13 cellular contexts compared by ENCODE assay signal in genomic region chr10:78210976-78211375, GRCh38.
DNase-seq lines count a peak whose midpoint lies in the region; ATAC-seq and TF ChIP-seq lines count a peak whose summit lies in the region.
"Had no signal": no experiment of that assay in that cellular context is flagged by ENCODE, and none has a peak within 500 bp of the region (broad histone marks: within the 10 kb centered on the region; RNA-seq: fewer than 3 reads in every experiment).

No MANE protein-coding gene starts in this region.

- no peak for TF ChIP-seq CTCF in natural killer cell (IDR thresholded peaks at IDR 0.05)
- TF ChIP-seq CTCF in brain microvascular endothelial cell (IDR thresholded peaks at IDR 0.05; ENCODE audit: low read depth, low read length, missing control alignments): no peak

- WGBS in neuronal stem cell (ENCODE audit: extremely low coverage in 2 of 2, insufficient read length in 2 of 2, insufficient replicate concordance in 1 of 2), 2 donors: no CpG with 5 or more reads among the region's 6 CpGs

- peaks cover 13 to 17% of the 10 kb centered on the region in 2 donors for H3K27me3 Mint-ChIP-seq in natural killer cell treated with Interleukin-12 subunit alpha and Interleukin-12 subunit beta and Interleukin-15 and Interleukin-18, amount 100 ng/mL, for 72 hours
- peaks cover 10 to 16% of the 10 kb centered on the region in 2 donors for H3K27me3 Mint-ChIP-seq in natural killer cell (ENCODE audit: low read depth in 2 of 2)
- peaks cover 9% of the 10 kb centered on the region for H3K27me3 Mint-ChIP-seq in activated T-helper 2 cell treated with anti-CD3 and anti-CD28 coated beads, Interferon-gamma antibody, Interleukin-2, Interleukin-4, amounts not matched to agents 10 μg/mL and 5 μg/mL and 100 μg/mL, durations not matched to agents 14 hours and 24 hours and 36 hours (ENCODE audit: low read depth)

- no peak overlapping the region for H3K14ac ChIP-seq in neuronal stem cell (ENCODE audit: low read length)

- H3K9me3 Mint-ChIP-seq in natural killer cell treated with Interleukin-12 subunit alpha and Interleukin-12 subunit beta and Interleukin-15 and Interleukin-18, amount 100 ng/mL, for 72 hours: no peaks in the 10 kb centered on the region
- H3K9me3 Mint-ChIP-seq in natural killer cell: no peaks in the 10 kb centered on the region
- H3K9me3 Mint-ChIP-seq in activated T-helper 2 cell treated with anti-CD3 and anti-CD28 coated beads, Interferon-gamma antibody, Interleukin-2, Interleukin-4, amounts not matched to agents 10 μg/mL and 5 μg/mL and 100 μg/mL, durations not matched to agents 14 hours and 24 hours and 36 hours: no peaks in the 10 kb centered on the region
- H3K9me3 Mint-ChIP-seq: CD4-positive, alpha-beta memory T cell had no signal

- no peaks in the 10 kb centered on the region for H3K36me3 Mint-ChIP-seq in natural killer cell treated with Interleukin-12 subunit alpha and Interleukin-12 subunit beta and Interleukin-15 and Interleukin-18, amount 100 ng/mL, for 72 hours
- no peaks in the 10 kb centered on the region for H3K36me3 Mint-ChIP-seq in natural killer cell
- H3K36me3 Mint-ChIP-seq in activated T-helper 2 cell treated with anti-CD3 and anti-CD28 coated beads, Interferon-gamma antibody, Interleukin-2, Interleukin-4, amounts not matched to agents 10 μg/mL and 5 μg/mL and 100 μg/mL, durations not matched to agents 14 hours and 24 hours and 36 hours (ENCODE audit: low read depth): no peaks in the 10 kb centered on the region
- H3K36me3 Mint-ChIP-seq: CD4-positive, alpha-beta memory T cell had no signal

- H2BK120ac ChIP-seq in neuronal stem cell (ENCODE audit: low read depth, low read length): no peak overlapping the region

- H3K23ac ChIP-seq in neuronal stem cell (ENCODE audit: low read depth, low read length, poor library complexity): no peak overlapping the region

- H2AFZ ChIP-seq in neuronal stem cell (ENCODE audit: low read length): no peak overlapping the region

- H3K27me3 ChIP-seq in neuronal stem cell (ENCODE audit: control insufficient read depth in 3 of 3, insufficient read depth in 3 of 3, low read depth in 1 of 3, low read length in 3 of 3) (peaks cover 0 to 30% (median 0%) of the 10 kb centered on the region in 3 experiments), brain microvascular endothelial cell (replicated peaks) (peaks cover 20% of the 10 kb centered on the region)

- no peak overlapping the region for H3K4ac ChIP-seq in neuronal stem cell (ENCODE audit: low read length)

- H3K79me1 ChIP-seq in neuronal stem cell (ENCODE audit: low read depth, low read length): peaks cover 2% of the 10 kb centered on the region

- DNase-seq in natural killer cell treated with Interleukin-12 subunit alpha and Interleukin-12 subunit beta and Interleukin-15 and Interleukin-18, amount 100 ng/mL, for 72 hours (ENCODE audit: low spot score): peak; percentile 20
- DNase-seq in natural killer cell (no peak), neuronal stem cell (ENCODE audit: low spot score) (no peak), brain microvascular endothelial cell (no peak), SW 1271 (lab: John Stamatoyannopoulos, UW) (no peak), NCI-H187 (lab: John Stamatoyannopoulos, UW) (no peak)
- no peak for DNase-seq in activated T-helper 2 cell treated with anti-CD3 and anti-CD28 coated beads, Interferon-gamma antibody, Interleukin-2, Interleukin-4, amounts not matched to agents 10 μg/mL and 5 μg/mL and 100 μg/mL, durations not matched to agents 14 hours and 24 hours and 36 hours (ENCODE audit: low spot score)
- DNase-seq in activated CD4-positive, alpha-beta T cell treated with anti-CD3 and anti-CD28 coated beads, Interleukin-2, amount 50 U/mL, for 1 hour: no peak
- DNase-seq: CD4-positive, alpha-beta memory T cell; DMS79 had no signal

- no peak overlapping the region for H4K91ac ChIP-seq in neuronal stem cell (ENCODE audit: low read depth, low read length, poor library complexity)

- H2BK15ac ChIP-seq in neuronal stem cell (ENCODE audit: low read length): peak overlapping the region; percentile 15

- H4K8ac ChIP-seq in neuronal stem cell (ENCODE audit: low read depth, low read length): no peak overlapping the region

- H2AK5ac ChIP-seq in neuronal stem cell (ENCODE audit: low read depth, low read length): peak overlapping the region; percentile 44

- peaks cover 0 to 4% of the 10 kb centered on the region in 2 donors for H3K4me1 Mint-ChIP-seq in natural killer cell treated with Interleukin-12 subunit alpha and Interleukin-12 subunit beta and Interleukin-15 and Interleukin-18, amount 100 ng/mL, for 72 hours (ENCODE audit: low read depth in 2 of 2)
- no peaks in the 10 kb centered on the region for H3K4me1 Mint-ChIP-seq in natural killer cell
- peaks cover 6% of the 10 kb centered on the region for H3K4me1 Mint-ChIP-seq in activated T-helper 2 cell treated with anti-CD3 and anti-CD28 coated beads, Interferon-gamma antibody, Interleukin-2, Interleukin-4, amounts not matched to agents 10 μg/mL and 5 μg/mL and 100 μg/mL, durations not matched to agents 14 hours and 24 hours and 36 hours (ENCODE audit: low read depth)
- H3K4me1 Mint-ChIP-seq: CD4-positive, alpha-beta memory T cell had no signal

- H3K9me3 ChIP-seq in neuronal stem cell (replicated peaks in 1 of 2; ENCODE audit: control insufficient read depth in 2 of 2, insufficient read depth in 1 of 2, low read depth in 1 of 2, low read length in 2 of 2): no peaks in the 10 kb centered on the region
- H3K9me3 ChIP-seq: HAP-1 had no signal

- H3K4me3 Mint-ChIP-seq in natural killer cell treated with Interleukin-12 subunit alpha and Interleukin-12 subunit beta and Interleukin-15 and Interleukin-18, amount 100 ng/mL, for 72 hours: no peak overlapping the region
- H3K4me3 Mint-ChIP-seq in natural killer cell: no peak overlapping the region
- H3K4me3 Mint-ChIP-seq in activated T-helper 2 cell treated with anti-CD3 and anti-CD28 coated beads, Interferon-gamma antibody, Interleukin-2, Interleukin-4, amounts not matched to agents 10 μg/mL and 5 μg/mL and 100 μg/mL, durations not matched to agents 14 hours and 24 hours and 36 hours (ENCODE audit: low read depth): no peak overlapping the region
- H3K4me3 Mint-ChIP-seq: CD4-positive, alpha-beta memory T cell had no signal

- no peak overlapping the region for H3K27ac Mint-ChIP-seq in natural killer cell treated with Interleukin-12 subunit alpha and Interleukin-12 subunit beta and Interleukin-15 and Interleukin-18, amount 100 ng/mL, for 72 hours
- no peak overlapping the region for H3K27ac Mint-ChIP-seq in natural killer cell
- H3K27ac Mint-ChIP-seq in activated T-helper 2 cell treated with anti-CD3 and anti-CD28 coated beads, Interferon-gamma antibody, Interleukin-2, Interleukin-4, amounts not matched to agents 10 μg/mL and 5 μg/mL and 100 μg/mL, durations not matched to agents 14 hours and 24 hours and 36 hours: peak overlapping the region; percentile 3

- H2BK12ac ChIP-seq in neuronal stem cell (ENCODE audit: low read length): no peak overlapping the region

- H3K4me1 ChIP-seq in neuronal stem cell (ENCODE audit: control insufficient read depth in 2 of 2, insufficient read depth in 1 of 2, low read depth in 1 of 2, low read length in 2 of 2): peaks cover 9 to 10% of the 10 kb centered on the region in 2 donors
- H3K4me1 ChIP-seq: HAP-1 had no signal

- in situ Hi-C loops in brain microvascular endothelial cell (cut with HindIII; ENCODE audit: low pct_ligation_motif_present, low sequenced_read_pairs): no loop called here

- no peak overlapping the region for H3K4me2 ChIP-seq in neuronal stem cell (ENCODE audit: insufficient read depth, low read length, poor library complexity, severe bottlenecking)

- H3K27ac ChIP-seq in neuronal stem cell (replicated peaks; ENCODE audit: low read length) (no peak overlapping the region), brain microvascular endothelial cell (no peak overlapping the region)
- H3K27ac ChIP-seq: 22Rv1 had no signal

- intact Hi-C loops in natural killer cell (cut with micrococcal nuclease): loop anchor here (5.0 kb wide), 2 partner anchors 446 to 986 kb away; no protein-coding TSS in a partner anchor
- intact Hi-C loops in activated T-helper 2 cell treated with anti-CD3 and anti-CD28 coated beads, Interferon-gamma antibody, Interleukin-2, Interleukin-4, amounts not matched to agents 10 μg/mL and 5 μg/mL and 100 μg/mL, durations not matched to agents 14 hours and 24 hours and 36 hours (cut with micrococcal nuclease): no loop called here

- peak overlapping the region; percentile 7 for H3K18ac ChIP-seq in neuronal stem cell (ENCODE audit: low read length)

- ATAC-seq in natural killer cell treated with Interleukin-12 subunit alpha and Interleukin-12 subunit beta and Interleukin-15 and Interleukin-18, amount 100 ng/mL, for 72 hours: no peak
- no peak for ATAC-seq in natural killer cell
- ATAC-seq: GM12878 had no signal

- no peak overlapping the region for H2BK5ac ChIP-seq in neuronal stem cell (ENCODE audit: low read length)

- H3K9ac ChIP-seq in neuronal stem cell (ENCODE audit: low read depth, low read length, poor library complexity): no peak overlapping the region

- H3K4me3 ChIP-seq in neuronal stem cell (ENCODE audit: low read length in 2 of 2) (no peak overlapping the region), brain microvascular endothelial cell (ENCODE audit: low read depth, low read length) (no peak overlapping the region)
- H3K4me3 ChIP-seq: GM12878, HAP-1 had no signal

- H3K36me3 ChIP-seq in neuronal stem cell (replicated peaks in 1 of 2; ENCODE audit: control insufficient read depth in 2 of 2, insufficient read depth in 2 of 2, low read length in 2 of 2) (no peaks in the 10 kb centered on the region), brain microvascular endothelial cell (replicated peaks) (no peaks in the 10 kb centered on the region)
- H3K36me3 ChIP-seq: HAP-1 had no signal
